Comparison of ENCODE assay signal across 14 cellular contexts in the genomic region with DNA sequence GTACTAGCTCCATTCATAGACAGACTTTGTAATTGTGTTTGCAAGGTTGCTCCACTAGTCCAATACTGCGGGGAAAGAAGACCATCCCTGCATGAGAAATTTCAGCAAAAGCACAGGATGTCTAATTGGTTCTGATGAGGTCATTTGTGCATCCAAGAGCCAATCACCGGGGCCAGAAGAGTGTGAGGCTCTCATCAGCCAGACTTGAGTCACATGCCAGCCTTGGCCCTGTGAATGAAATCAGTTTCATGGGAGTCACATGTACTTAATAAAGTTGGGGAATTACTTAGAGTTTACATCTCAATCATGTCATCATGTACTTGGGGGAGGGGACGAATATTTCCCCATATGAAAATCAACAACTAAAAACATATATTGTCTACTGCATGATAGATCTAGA.
DNase-seq lines count a peak whose midpoint lies in the region; ATAC-seq and TF ChIP-seq lines count a peak whose summit lies in the region.
"Had no signal": no experiment of that assay in that cellular context is flagged by ENCODE, and none has a peak within 500 bp of the region (broad histone marks: within the 10 kb centered on the region; RNA-seq: fewer than 3 reads in every experiment).

No MANE protein-coding gene starts in this region.

- ATAC-seq in GM18505 (IDR thresholded peaks at IDR 0.05; ENCODE audit: unreplicated experiment): peak; percentile 35
- peak; percentile 43 for ATAC-seq in GM19463 (IDR thresholded peaks at IDR 0.05; ENCODE audit: unreplicated experiment)
- ATAC-seq in HG02840 (IDR thresholded peaks at IDR 0.05; ENCODE audit: low FRiP score, unreplicated experiment): peak; percentile 23
- ATAC-seq: left ventricle myocardium superior had no signal

- H3K9me2 ChIP-seq in MM.1S (replicated peaks; ENCODE audit: insufficient read depth, low read length): no peaks in the 10 kb centered on the region

- H3K36me3 ChIP-seq in MM.1S (replicated peaks; ENCODE audit: insufficient read depth, low read length): no peaks in the 10 kb centered on the region
- H3K36me3 ChIP-seq in CD4-positive, alpha-beta memory T cell (ENCODE audit: insufficient read depth, low read length): no peaks in the 10 kb centered on the region
- H3K36me3 ChIP-seq in effector memory CD4-positive, alpha-beta T cell (ENCODE audit: control insufficient read depth, insufficient read depth, low read length): no peaks in the 10 kb centered on the region

- peak overlapping the region; percentile 79; the same call in 1 of the 2 replicates for H3K27ac ChIP-seq in MM.1S (ENCODE audit: low read length)
- H3K27ac ChIP-seq in CD4-positive, alpha-beta memory T cell (ENCODE audit: low read depth, low read length): no peak overlapping the region
- no peak overlapping the region for H3K27ac ChIP-seq in effector memory CD4-positive, alpha-beta T cell (ENCODE audit: insufficient read depth, low read length, poor library complexity, severe bottlenecking)
- H3K27ac ChIP-seq: skin epidermis had no signal

- H3K9me3 ChIP-seq in MM.1S (replicated peaks; ENCODE audit: insufficient read depth, low read length): no peaks in the 10 kb centered on the region
- H3K9me3 ChIP-seq in CD4-positive, alpha-beta memory T cell (ENCODE audit: control insufficient read depth in 1 of 2, low read length in 2 of 2): no peaks in the 10 kb centered on the region
- H3K9me3 ChIP-seq in effector memory CD4-positive, alpha-beta T cell (ENCODE audit: control insufficient read depth, low read length): no peaks in the 10 kb centered on the region

- no peaks in the 10 kb centered on the region for H3K4me1 Mint-ChIP-seq in CD4-positive, alpha-beta memory T cell

- H3K4me1 ChIP-seq in MM.1S (ENCODE audit: low read length): peaks cover 26% of the 10 kb centered on the region
- H3K4me1 ChIP-seq in CD4-positive, alpha-beta memory T cell (ENCODE audit: insufficient read depth, low read length): no peaks in the 10 kb centered on the region
- no peaks in the 10 kb centered on the region for H3K4me1 ChIP-seq in effector memory CD4-positive, alpha-beta T cell (ENCODE audit: control insufficient read depth, insufficient read depth, low read length, poor library complexity, severe bottlenecking)

- peak overlapping the region; percentile 7; the same call in 1 of the 2 replicates for H3K9ac ChIP-seq in MM.1S (ENCODE audit: low read length)

- no peaks in the 10 kb centered on the region for H3K27me3 Mint-ChIP-seq in CD4-positive, alpha-beta memory T cell

- peak overlapping the region; percentile 4 for H2AFZ ChIP-seq in MM.1S (ENCODE audit: low read length)

- POLR2A ChIA-PET in CD4-positive, alpha-beta memory T cell (lab: Charles Lee; ENCODE audit: partially characterized antibody): no interaction called here

- no peak for TF ChIP-seq CTCF in MM.1S (IDR thresholded peaks at IDR 0.05; ENCODE audit: low read length)

- H3K36me3 Mint-ChIP-seq in CD4-positive, alpha-beta memory T cell: no peaks in the 10 kb centered on the region

- intact Hi-C loops in CD4-positive, alpha-beta memory T cell (cut with micrococcal nuclease): no loop called here

- no peaks in the 10 kb centered on the region for H3K79me2 ChIP-seq in MM.1S (ENCODE audit: low read length)

- peak overlapping the region; percentile 79 for H3K4me2 ChIP-seq in MM.1S (ENCODE audit: low read depth, low read length)

- DNase-seq in MM.1S: peak; percentile 51
- no peak for DNase-seq in CD4-positive, alpha-beta memory T cell
- DNase-seq in effector memory CD4-positive, alpha-beta T cell: no peak
- no peak for DNase-seq in T-helper 1 cell
- no peak for DNase-seq in Kasumi-1 (lab: John Stamatoyannopoulos, UW)
- DNase-seq: activated T-cell treated with anti-CD3 and anti-CD28 coated beads, Interleukin-2, amount 50 U/mL, for 4 hours; left ventricle myocardium superior; NCI-H2029; NCI-H774 had no signal

- peaks cover 0 to 8% (median under 1%) of the 10 kb centered on the region in 8 donors for H3K9me3 Mint-ChIP-seq in CD4-positive, alpha-beta memory T cell

- H3K27ac Mint-ChIP-seq in CD4-positive, alpha-beta memory T cell: no peak overlapping the region
- H3K27ac Mint-ChIP-seq: T-helper 2 cell treated with Interferon-gamma antibody and Interleukin-4, amounts not matched to agents 5 μg/mL and 100 μg/mL, for 36 hours had no signal

- no peaks in the 10 kb centered on the region for H3K27me3 ChIP-seq in MM.1S (replicated peaks; ENCODE audit: insufficient read depth, low read length)
- H3K27me3 ChIP-seq in CD4-positive, alpha-beta memory T cell (ENCODE audit: insufficient read depth, low read length): no peaks in the 10 kb centered on the region
- H3K27me3 ChIP-seq in effector memory CD4-positive, alpha-beta T cell (replicated peaks; ENCODE audit: control insufficient read depth, insufficient read depth, low read length, poor library complexity, severe bottlenecking): no peaks in the 10 kb centered on the region

- H3F3A ChIP-seq in MM.1S (ENCODE audit: insufficient read depth, low read length): peaks cover 21% of the 10 kb centered on the region

- no peak overlapping the region for H3K4me3 Mint-ChIP-seq in CD4-positive, alpha-beta memory T cell
- H3K4me3 Mint-ChIP-seq: activated T-cell treated with anti-CD3 and anti-CD28 coated beads, Interleukin-2, amount 50 U/mL, for 4 hours had no signal

- TF ChIP-seq POLR2A in GM18505 (IDR thresholded peaks at IDR 0.05; ENCODE audit: borderline replicate concordance, extremely low read depth, insufficient read depth, insufficient read length): no peak

- peak overlapping the region; percentile 27; the same call in 1 of the 2 replicates for H3K4me3 ChIP-seq in MM.1S (ENCODE audit: low read length)
- H3K4me3 ChIP-seq in CD4-positive, alpha-beta memory T cell (ENCODE audit: low read length in 2 of 2): no peak overlapping the region
- H3K4me3 ChIP-seq in effector memory CD4-positive, alpha-beta T cell (ENCODE audit: insufficient read depth, low read depth, low read length, poor library complexity, severe bottlenecking): no peak overlapping the region
- H3K4me3 ChIP-seq: skin epidermis had no signal

- no peaks in the 10 kb centered on the region for H4K20me1 ChIP-seq in MM.1S (ENCODE audit: insufficient read depth, low read length)

- CTCF ChIA-PET in CD4-positive, alpha-beta memory T cell (lab: Charles Lee; ENCODE audit: partially characterized antibody): no interaction called here
